ENCODE assay signal across 15 cellular contexts in genomic region chr1:3442331-3442730, GRCh38. TPM values are rescaled to one million over a fixed set of nuclear protein-coding genes. Genes with fewer than 3 reads are reported as not detected.
A peak's percentile ranks its signal among the peaks of the same experiment; 100 is the strongest.
DNase-seq lines count a peak whose midpoint lies in the region; ATAC-seq, FAIRE-seq and TF ChIP-seq lines count a peak whose summit lies in the region.
"Had no signal": no experiment of that assay in that cellular context is flagged by ENCODE, and none has a peak within 500 bp of the region (broad histone marks: within the 10 kb centered on the region; RNA-seq: fewer than 3 reads in every experiment).

No MANE protein-coding gene starts in this region.

- TF ChIP-seq EP300 in HepG2 (IDR thresholded peaks at IDR 0.05; ENCODE audit: low read depth in 2 of 2, low read length in 2 of 2) = no peak
- TF ChIP-seq EP300 in HepG2 (CRISPR knock-in tag; IDR thresholded peaks at IDR 0.05; ENCODE audit: borderline replicate concordance) = no peak

- intact Hi-C loops in HepG2 (cut with micrococcal nuclease; ENCODE audit: unreplicated experiment) (no loop called here), posterior vena cava (cut with DNase I) (no loop called here)

- H3K27me3 ChIP-seq in HepG2 (ENCODE audit: control insufficient read depth in 1 of 2, insufficient read depth in 2 of 2, low read length in 2 of 2) = peaks cover 0 to 6% of the 10 kb centered on the region in 2 experiments; a peak in 1 of 5 replicates
- peaks cover 35% of the 10 kb centered on the region for H3K27me3 ChIP-seq in osteoblast (ENCODE audit: insufficient read depth, low read length)

- H3K27ac ChIP-seq in angular gyrus (ENCODE audit: low read depth, low read length) (peak overlapping the region; percentile 96), cingulate gyrus (ENCODE audit: low read depth, low read length) (peak overlapping the region; percentile 97), HepG2 (ENCODE audit: extremely low read length, insufficient read depth, low read length) (no peak overlapping the region), temporal lobe (ENCODE audit: low read depth, low read length) (peak overlapping the region; percentile 97), osteoblast (ENCODE audit: low read depth, low read length) (no peak overlapping the region)
- H3K27ac ChIP-seq: BLaER1 treated with 17β-estradiol and CSF1 and Interleukin-3, amounts not matched to agents 10 nM and 100 nM; HL-60 had no signal

- CTCF ChIA-PET in HepG2 (lab: Yijun Ruan, JAX; ENCODE audit: low intra/inter-chr PET ratio, low total read pairs) = no interaction called here

- H4K20me1 ChIP-seq in HepG2 (ENCODE audit: insufficient read depth, low read length) (no peaks in the 10 kb centered on the region), osteoblast (ENCODE audit: insufficient read depth, low read length) (peaks cover 2% of the 10 kb centered on the region)

- FAIRE-seq in HepG2 (lab: Jason Lieb, UNC) = no peak
- FAIRE-seq: K562 had no signal

- TF ChIP-seq RAD21 in HepG2 (CRISPR knock-in tag; IDR thresholded peaks at IDR 0.05) = no peak

- BruUV-seq in HepG2 (replicated peaks; lab: Mats Ljungman, UMichigan) = no TSS peak

- H3K36me3 ChIP-seq in HepG2 (replicated peaks in 1 of 2; ENCODE audit: control insufficient read depth in 1 of 2, insufficient read depth in 2 of 2, low read length in 2 of 2) (no peaks in the 10 kb centered on the region), osteoblast (ENCODE audit: insufficient read depth, low read length) (no peaks in the 10 kb centered on the region)
- H3K36me3 ChIP-seq: BLaER1 treated with 17β-estradiol and CSF1 and Interleukin-3, amounts not matched to agents 10 nM and 100 nM had no signal

- ATAC-seq in HepG2 (no peak), GM21528 (IDR thresholded peaks at IDR 0.05; ENCODE audit: low FRiP score, unreplicated experiment) (no peak)
- ATAC-seq: HCT116, K562 had no signal

- H3K4me1 ChIP-seq in HepG2 (ENCODE audit: insufficient read depth, low read length) = peaks cover 65% of the 10 kb centered on the region
- H3K4me1 ChIP-seq in osteoblast (ENCODE audit: insufficient read depth, low read length) = no peaks in the 10 kb centered on the region
- H3K4me1 ChIP-seq: BLaER1 treated with 17β-estradiol and CSF1 and Interleukin-3, amounts not matched to agents 10 nM and 100 nM had no signal

- no peak for TF ChIP-seq POLR2A in HepG2 (IDR thresholded peaks at IDR 0.05; ENCODE audit: insufficient read depth in 1 of 2, low read depth in 2 of 2, low read length in 2 of 2)

- DNase-seq in HepG2 (ENCODE audit: low spot score) (no peak), posterior vena cava (ENCODE audit: low spot score) (no peak), osteoblast (ENCODE audit: insufficient read length, low spot score, missing footprints) (no peak)
- DNase-seq: ACHN; CD4-positive, CD25-positive, alpha-beta regulatory T cell; DMS53; GOT3 had no signal

- POLR2A ChIA-PET in HepG2 (lab: Yijun Ruan, JAX) = no interaction called here

- H2AFZ ChIP-seq in HepG2 (ENCODE audit: low read length) (no peak overlapping the region), osteoblast (ENCODE audit: low read length) (no peak overlapping the region)

- TF ChIP-seq CTCF in HepG2 (CRISPR knock-in tag; IDR thresholded peaks at IDR 0.05) = no peak
- TF ChIP-seq CTCF in osteoblast (IDR thresholded peaks at IDR 0.05; ENCODE audit: extremely low read depth, low read depth, low read length) = no peak

- in situ Hi-C loops in HepG2 (cut with HindIII; ENCODE audit: extremely low pct_ligation_motif_present, low pct_unique_long_range_greater_than_20kb) = loop anchor here (5.0 kb wide), 1 partner anchor 40 kb away; no protein-coding TSS in a partner anchor

- 76% methylated on average over 10 of the region's 13 CpGs for WGBS in HepG2 (ENCODE audit: low lambda C conversion rate)

- no peak overlapping the region for H3K9ac ChIP-seq in HepG2 (ENCODE audit: insufficient read depth, low read depth, low read length)
- H3K9ac ChIP-seq: BLaER1 treated with 17β-estradiol and CSF1 and Interleukin-3, amounts not matched to agents 10 nM and 100 nM had no signal

- H3K9me3 ChIP-seq in HepG2 (ENCODE audit: low read length) (no peaks in the 10 kb centered on the region), osteoblast (ENCODE audit: low read depth, low read length) (no peaks in the 10 kb centered on the region)

- 0 out of 2 replicates have a peak overlapping the region, but pooled peaks have one; percentile 15 for H3K4me2 ChIP-seq in HepG2 (ENCODE audit: low read depth, low read length)
- no peak overlapping the region for H3K4me2 ChIP-seq in osteoblast (ENCODE audit: insufficient read depth, low read length)
- H3K4me2 ChIP-seq: BLaER1 treated with 17β-estradiol and CSF1 and Interleukin-3, amounts not matched to agents 10 nM and 100 nM had no signal

- no peaks in the 10 kb centered on the region for H3K79me2 ChIP-seq in HepG2 (ENCODE audit: insufficient read depth, low read length)
- H3K79me2 ChIP-seq in osteoblast (ENCODE audit: insufficient read depth, low read length) = no peaks in the 10 kb centered on the region

- H3K4me3 ChIP-seq in HepG2 (replicated peaks in 1 of 3; ENCODE audit: insufficient read depth in 1 of 3, low read depth in 2 of 3, low read length in 3 of 3) (no peak overlapping the region), osteoblast (ENCODE audit: insufficient read depth, low read length) (no peak overlapping the region)
- H3K4me3 ChIP-seq: BLaER1 treated with 17β-estradiol and CSF1 and Interleukin-3, amounts not matched to agents 10 nM and 100 nM; K562 had no signal

TF ChIP-seq in HepG2, 621 proteins besides CTCF, POLR2A, EP300 and RAD21:
- no peak for TF ChIP-seq ZNF556 (CRISPR knock-in tag; IDR thresholded peaks at IDR 0.05; ENCODE audit: borderline replicate concordance)
- no peak for TF ChIP-seq HHEX (CRISPR knock-in tag; IDR thresholded peaks at IDR 0.05)
- no peak for TF ChIP-seq MYNN (CRISPR knock-in tag; IDR thresholded peaks at IDR 0.05; ENCODE audit: low read depth)

RNA-seq across cellular contexts. Expression of gene ARHGEF16, which starts 12.1 kb away (rescaled TPM):
- total RNA-seq in HepG2 (2016; rRNA removed; fragmentation: Illumina TruSeq; extraction: Trizol) (15.9 and 20.3 TPM in 2 replicates), temporal lobe (0.25 TPM), posterior vena cava (under 1 TPM; 0.29 to 0.32 TPM), osteoblast (not detected in 2 replicates)
- 6.0 and 6.6 TPM in 2 replicates for total RNA-seq in HepG2 (2016; cell fraction: cytosol; rRNA removed; fragmentation: Illumina TruSeq; extraction: Trizol; ENCODE audit: low read depth)
- total RNA-seq in HepG2 (2016; cell fraction: insoluble cytoplasmic fraction; rRNA removed; fragmentation: Illumina TruSeq; extraction: Trizol) = 14.5 and 24.2 TPM in 2 replicates
- total RNA-seq in HepG2 (2016; cell fraction: membrane; rRNA removed; fragmentation: Illumina TruSeq; extraction: Trizol) = 7.4 and 7.6 TPM in 2 replicates
- total RNA-seq in HepG2 (2016; cell fraction: nucleus; rRNA removed; fragmentation: Illumina TruSeq; extraction: Trizol) = 21.4 and 22.0 TPM in 2 replicates
- polyA plus RNA-seq in HepG2 (2011; rRNA removed) = 39.9 and 59.7 TPM in 2 replicates
- 23.3 and 35.8 TPM in 2 replicates for polyA plus RNA-seq in HepG2 (2011; cell fraction: cytosol; rRNA removed)
- 382 and 454 TPM in 2 replicates for polyA plus RNA-seq in HepG2 (2011; cell fraction: nucleus; rRNA removed)
- 19.7 and 28.0 TPM in 2 replicates for polyA plus RNA-seq in HepG2 (2012)
- 2.5 and 2.8 TPM in 2 replicates for polyA plus RNA-seq in HepG2 (2016; cell fraction: cytosol; fragmentation: Illumina TruSeq; extraction: Trizol; ENCODE audit: low read depth)
- 12.5 and 17.8 TPM in 2 replicates for polyA plus RNA-seq in HepG2 (2016; cell fraction: insoluble cytoplasmic fraction; fragmentation: Illumina TruSeq; extraction: Trizol; ENCODE audit: low read depth)
- 4.2 and 4.8 TPM in 2 replicates for polyA plus RNA-seq in HepG2 (2016; cell fraction: membrane; fragmentation: Illumina TruSeq; extraction: Trizol; ENCODE audit: low read depth)
- polyA plus RNA-seq in HepG2 (2016; cell fraction: nucleus; fragmentation: Illumina TruSeq; extraction: Trizol; ENCODE audit: insufficient read depth, low read depth) = 58.7 and 59.2 TPM in 2 replicates
- 30.5 and 69.1 TPM in 2 replicates for polyA minus RNA-seq in HepG2 (2011; rRNA and poly(A)+ RNA removed; ENCODE audit: low replicate concordance)
- 13.4 and 17.4 TPM in 2 replicates for polyA minus RNA-seq in HepG2 (2011; cell fraction: cytosol; rRNA and poly(A)+ RNA removed)
- 38.4 and 41.6 TPM in 2 replicates for polyA minus RNA-seq in HepG2 (2011; cell fraction: nucleus; rRNA and poly(A)+ RNA removed)
- total RNA-seq: CD4-positive, CD25-positive, alpha-beta regulatory T cell had no signal
- polyA plus RNA-seq: CD4-positive, CD25-positive, alpha-beta regulatory T cell had no signal

Comparison
In these comparisons a context has a peak if more than half of its experiments do, and no peak if none do; other contexts are left out.
1. H3K27ac ChIP-seq: peak in angular gyrus (single experiment), cingulate gyrus (single experiment) and temporal lobe (single experiment); none in HepG2 (single experiment) and osteoblast (single experiment).